In the genomic region with DNA sequence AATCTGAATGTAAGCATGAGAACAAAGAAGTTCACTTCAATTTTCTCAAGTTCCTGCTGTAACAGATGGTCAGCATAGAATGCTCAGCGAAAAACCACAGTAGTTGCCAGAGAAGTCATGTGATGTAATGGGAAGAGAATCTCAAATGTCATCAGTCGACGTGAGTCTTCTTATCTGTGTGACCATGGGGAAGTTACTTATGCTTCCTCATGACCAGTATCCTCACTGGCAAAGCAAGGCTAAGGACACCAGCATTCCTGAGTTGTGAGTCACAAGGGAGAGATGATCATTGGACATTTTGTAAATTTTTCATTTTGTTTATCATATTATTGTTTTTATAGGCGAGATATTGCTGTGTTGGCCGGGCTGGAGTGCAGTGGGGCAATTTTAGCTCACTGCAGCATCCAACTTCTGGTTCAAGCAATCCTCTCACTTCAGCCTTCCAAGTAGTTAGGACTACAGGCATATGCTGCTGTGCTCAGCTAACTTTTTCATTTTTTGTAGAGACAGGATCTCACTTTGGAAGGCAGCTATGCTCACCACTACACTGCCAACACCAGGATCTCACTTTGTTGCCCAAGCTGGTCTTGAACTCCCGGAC, we compare ENCODE assay signal across 8 cellular contexts. TPM values are rescaled to one million over a fixed set of nuclear protein-coding genes. Genes with fewer than 3 reads are reported as not detected.
DNase-seq lines count a peak whose midpoint lies in the region; ATAC-seq and TF ChIP-seq lines count a peak whose summit lies in the region.

No MANE protein-coding gene starts in this region.

- peaks cover 0 to 26% (median 7%) of the 10 kb centered on the region in 11 experiments; a peak in 13 of 22 replicates for H3K36me3 ChIP-seq in BLaER1 treated with 17β-estradiol and CSF1 and Interleukin-3, amounts not matched to agents 10 nM and 100 nM
- no peaks in the 10 kb centered on the region for H3K36me3 ChIP-seq in mesodermal cell (ENCODE audit: control insufficient read depth, insufficient read depth, low read length)
- H3K36me3 ChIP-seq in CD8-positive, alpha-beta T cell (ENCODE audit: insufficient read depth, low read length) = no peaks in the 10 kb centered on the region

- H3K4me3 Mint-ChIP-seq in CD8-positive, alpha-beta T cell = no peak overlapping the region

- no peak overlapping the region for H3K4me3 ChIP-seq in BLaER1 treated with 17β-estradiol and CSF1 and Interleukin-3, amounts not matched to agents 10 nM and 100 nM
- no peak overlapping the region for H3K4me3 ChIP-seq in mesodermal cell (ENCODE audit: extremely low read depth, insufficient read depth, low read length, poor library complexity, severe bottlenecking)
- no peak overlapping the region for H3K4me3 ChIP-seq in CD8-positive, alpha-beta T cell (ENCODE audit: low read depth, low read length)

- peak overlapping the region; percentile 53 to 99 (median 89) for H3K27ac ChIP-seq in BLaER1 treated with 17β-estradiol and CSF1 and Interleukin-3, amounts not matched to agents 10 nM and 100 nM
- peak overlapping the region; percentile 83 for H3K27ac ChIP-seq in mesodermal cell (ENCODE audit: low read depth, low read length, severe bottlenecking)
- no peak overlapping the region for H3K27ac ChIP-seq in CD8-positive, alpha-beta T cell (ENCODE audit: low read depth, low read length)

- H3K4me1 Mint-ChIP-seq in CD8-positive, alpha-beta T cell (ENCODE audit: low read depth) = peaks cover 4% of the 10 kb centered on the region

- CTCF ChIA-PET in CD8-positive, alpha-beta T cell (lab: Charles Lee) = interaction anchor here (0.6 to 1.3 kb wide), 3 partner anchors 17 to 345 kb away, joined by 3 to 4 read pairs (median 3); a partner anchor contains a TSS

- no peaks in the 10 kb centered on the region for H3K9me3 Mint-ChIP-seq in CD8-positive, alpha-beta T cell

- H3K9me3 ChIP-seq in BLaER1 treated with 17β-estradiol and CSF1 and Interleukin-3, amounts not matched to agents 10 nM and 100 nM (replicated peaks in 1 of 11) = peaks cover 0 to 16% (median 3%) of the 10 kb centered on the region in 11 experiments; a peak in 10 of 22 replicates
- H3K9me3 ChIP-seq in mesodermal cell (ENCODE audit: control insufficient read depth, low read length) = peaks cover under 1% of the 10 kb centered on the region
- no peaks in the 10 kb centered on the region for H3K9me3 ChIP-seq in CD8-positive, alpha-beta T cell (ENCODE audit: low read length)

- intact Hi-C loops in CD8-positive, alpha-beta T cell (cut with DNase I, micrococcal nuclease) = no loop called here

- H3K27ac Mint-ChIP-seq in CD8-positive, alpha-beta T cell = no peak overlapping the region

- H3K27me3 ChIP-seq in BLaER1 treated with 17β-estradiol and CSF1 and Interleukin-3, amounts not matched to agents 10 nM and 100 nM = no peaks in the 10 kb centered on the region
- H3K27me3 ChIP-seq in CD8-positive, alpha-beta T cell (ENCODE audit: insufficient read depth, low read length) = no peaks in the 10 kb centered on the region

- no peaks in the 10 kb centered on the region for H3K27me3 Mint-ChIP-seq in CD8-positive, alpha-beta T cell (ENCODE audit: low read depth)

- H3K4me2 ChIP-seq in BLaER1 treated with 17β-estradiol and CSF1 and Interleukin-3, amounts not matched to agents 10 nM and 100 nM = peak overlapping the region; percentile 53 to 93 (median 77)

- WGBS in mesodermal cell (ENCODE audit: insufficient coverage in 2 of 2), 2 experiments = 69% methylated on average over 4 of the region's 6 CpGs

- TF ChIP-seq CTCF in CD8-positive, alpha-beta T cell (IDR thresholded peaks at IDR 0.05) = no peak

- no peaks in the 10 kb centered on the region for H4K20me1 ChIP-seq in BLaER1 treated with 17β-estradiol and CSF1 and Interleukin-3, amounts not matched to agents 10 nM and 100 nM

- no peak for ATAC-seq in CD8-positive, alpha-beta T cell

- H3K9ac ChIP-seq in BLaER1 treated with 17β-estradiol and CSF1 and Interleukin-3, amounts not matched to agents 10 nM and 100 nM = peak overlapping the region; percentile 16 to 90 (median 69); a peak in 16 of 22 replicates

- DNase-seq in HCEC 1CT = peak; percentile 98
- DNase-seq in NCI-H69 (lab: John Stamatoyannopoulos, UW) = peak; percentile 6
- DNase-seq in dermis blood vessel endothelial cell = peak; percentile 97
- no peak for DNase-seq in activated CD4-positive, alpha-beta T cell treated with anti-CD3 and anti-CD28 coated beads for 1 hour
- DNase-seq in NCI-H2029 treated with DMSO at 0.1 percent for 48 hours (lab: John Stamatoyannopoulos, UW) = no peak
- no peak for DNase-seq in CD8-positive, alpha-beta T cell

- H3K36me3 Mint-ChIP-seq in CD8-positive, alpha-beta T cell = no peaks in the 10 kb centered on the region

- H3K4me1 ChIP-seq in BLaER1 treated with 17β-estradiol and CSF1 and Interleukin-3, amounts not matched to agents 10 nM and 100 nM = peaks cover 16 to 98% (median 25%) of the 10 kb centered on the region in 10 experiments
- H3K4me1 ChIP-seq in mesodermal cell (ENCODE audit: control insufficient read depth, insufficient read depth, low read length, poor library complexity, severe bottlenecking) = peaks cover 19% of the 10 kb centered on the region
- H3K4me1 ChIP-seq in CD8-positive, alpha-beta T cell (ENCODE audit: insufficient read depth, low read length) = no peaks in the 10 kb centered on the region

- POLR2A ChIA-PET in CD8-positive, alpha-beta T cell (lab: Charles Lee) = interaction anchor here (0.8 kb wide), 1 partner anchor 118 kb away, joined by 3 read pairs; no protein-coding TSS in a partner anchor

RNA-seq across cellular contexts. Expression of a gene that starts 21.9 kb away (rescaled TPM):
- total RNA-seq in dermis blood vessel endothelial cell = 109 and 111 TPM in 2 replicates
- polyA plus RNA-seq in mesodermal cell (2013, experiment 1 of 2) = 46.5 TPM
- 33.8 TPM for polyA plus RNA-seq in mesodermal cell (2013, experiment 2 of 2)
- total RNA-seq in CD8-positive, alpha-beta T cell = 100 to 1,000 TPM; 127 to 128 TPM

Comparison
In these comparisons a context has a peak if more than half of its experiments do, and no peak if none do; other contexts are left out.
1. DNase-seq: peak in HCEC 1CT (single experiment), NCI-H69 (single experiment) and dermis blood vessel endothelial cell (single experiment); none in activated CD4-positive, alpha-beta T cell treated with anti-CD3 and anti-CD28 coated beads for 1 hour (single experiment), NCI-H2029 treated with DMSO at 0.1 percent for 48 hours (single experiment) and CD8-positive, alpha-beta T cell (0 of 7).